Comparison of ENCODE assay signal across 35 cellular contexts in the genomic region with DNA sequence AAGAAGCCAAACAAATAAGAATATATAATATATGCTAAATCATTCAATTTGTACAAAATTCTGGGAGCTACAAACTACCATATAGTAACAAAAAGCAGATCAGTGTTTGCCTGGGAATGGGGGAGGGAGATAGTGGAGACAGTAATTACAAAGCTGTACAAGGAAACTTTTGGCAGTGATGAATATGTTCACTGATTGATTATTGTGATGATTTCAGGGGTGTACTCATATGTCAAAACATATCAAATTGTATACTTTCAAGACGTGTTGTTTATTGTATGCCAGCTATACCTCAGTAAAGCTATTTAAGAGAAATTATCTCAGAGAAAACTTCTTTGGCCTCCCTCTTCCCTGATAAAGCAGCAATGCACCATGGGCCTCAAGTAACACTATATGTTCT.
"Had no signal": no experiment of that assay in that cellular context is flagged by ENCODE, and none has a peak within 500 bp of the region (broad histone marks: within the 10 kb centered on the region; RNA-seq: fewer than 3 reads in every experiment).

No MANE protein-coding gene starts in this region.

- H3K4me3 ChIP-seq: MG63 had no signal

- H3K36me3 ChIP-seq: MG63 had no signal

- DNase-seq: Karpas-422, Kasumi-1, MG63, MM.1S, MV-4-11, NCI-H1048, NCI-H1092, NCI-H1092 treated with DMSO at 0.1 percent for 48 hours, NCI-H1105, NCI-H1105 treated with DMSO at 0.1 percent for 48 hours, NCI-H1417, NCI-H1417 treated with DMSO at 0.1 percent for 48 hours, NCI-H1436, NCI-H1436 treated with DMSO at 0.1 percent for 48 hours, NCI-H146, NCI-H1694, NCI-H1694 treated with DMSO at 0.1 percent for 48 hours, NCI-H187, NCI-H187 treated with DMSO at 0.1 percent for 48 hours, NCI-H1930, NCI-H2029, NCI-H2029 treated with DMSO at 0.1 percent for 48 hours, NCI-H2081, NCI-H2081 treated with DMSO at 0.1 percent for 48 hours, NCI-H2107, NCI-H2171, NCI-H2171 treated with DMSO at 0.1 percent for 48 hours, NCI-H2227 treated with DMSO at 0.1 percent for 48 hours, NCI-H226, NCI-H345, NCI-H446, NCI-H446 treated with DMSO at 0.1 percent for 48 hours, NCI-H510A, NCI-H510A treated with DMSO at 0.1 percent for 48 hours, NCI-H524 had no signal

- H3K9me3 ChIP-seq: MG63 had no signal

- H3K27me3 ChIP-seq: MG63 had no signal
